8 cellular contexts compared by ENCODE assay signal in the genomic region with DNA sequence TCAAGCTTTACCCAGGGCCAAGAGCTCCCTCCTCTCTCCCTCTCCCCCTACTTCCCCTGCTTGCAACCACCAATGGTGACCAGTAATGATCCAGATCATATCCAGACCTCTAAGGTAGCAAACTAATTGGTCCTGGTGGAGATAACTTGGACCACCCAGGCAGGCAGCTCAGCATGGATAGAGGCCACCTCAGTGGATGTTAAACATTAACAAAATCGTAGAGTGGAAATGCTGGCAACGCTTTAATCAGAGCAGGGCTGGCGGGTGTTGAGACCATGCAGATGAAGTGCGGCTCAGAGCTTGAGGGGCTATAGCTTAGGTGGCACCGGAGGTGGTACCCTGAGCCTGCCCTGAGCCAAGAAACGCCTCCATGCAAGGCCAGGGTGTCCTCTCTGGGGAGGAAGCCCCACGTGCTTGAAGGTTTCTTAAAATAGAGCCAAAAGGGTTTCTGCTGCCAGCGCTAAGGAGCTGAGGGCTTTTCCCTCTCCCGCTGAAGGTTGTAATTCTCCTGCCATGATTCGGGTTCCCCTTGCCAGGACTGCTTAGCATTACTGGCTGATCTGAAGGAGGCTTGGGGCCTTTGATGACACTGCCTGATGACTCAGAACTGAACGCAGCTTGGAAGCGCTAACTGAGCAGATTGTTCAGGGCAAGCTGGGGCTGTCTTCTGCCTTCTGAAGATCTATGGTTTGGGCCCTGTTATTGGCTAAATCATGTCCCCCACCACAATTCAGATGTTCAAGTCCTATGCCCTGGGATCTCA.
A peak's percentile ranks its signal among the peaks of the same experiment; 100 is the strongest.
DNase-seq lines count a peak whose midpoint lies in the region; ATAC-seq, FAIRE-seq and TF ChIP-seq lines count a peak whose summit lies in the region.

No MANE protein-coding gene starts in this region.

- H3K4me3 ChIP-seq in NB4 (ENCODE audit: low read depth, low read length) (no peak overlapping the region), small intestine (ENCODE audit: low read depth in 1 of 2, low read length in 2 of 2) (no peak overlapping the region), esophagus muscularis mucosa (no peak overlapping the region)

- TF ChIP-seq POLR2A in NB4 (IDR thresholded peaks at IDR 0.05; ENCODE audit: extremely low read depth, insufficient read length) (no peak), esophagus muscularis mucosa (IDR thresholded peaks at IDR 0.05; ENCODE audit: low read depth) (no peak)

- no peak for FAIRE-seq in small intestine (lab: Jason Lieb, UNC)

- H3K9me3 ChIP-seq in small intestine (ENCODE audit: control insufficient read depth, low read depth): no peaks in the 10 kb centered on the region
- H3K9me3 ChIP-seq in esophagus muscularis mucosa: peaks cover 0 to 16% (median 0%) of the 10 kb centered on the region in 4 donors

- H3K27ac ChIP-seq in small intestine (ENCODE audit: low read depth in 1 of 2, low read length in 1 of 2) (no peak overlapping the region), esophagus muscularis mucosa (replicated peaks in 1 of 4) (peak overlapping the region in 2 of 4 donors; percentile 15 to 22)

- TF ChIP-seq EP300 in esophagus muscularis mucosa (IDR thresholded peaks at IDR 0.05): no peak

- no peaks in the 10 kb centered on the region for H3K4me1 ChIP-seq in small intestine (ENCODE audit: control insufficient read depth in 2 of 2, insufficient read depth in 1 of 2, low read depth in 1 of 2, low read length in 1 of 2)
- peaks cover 0 to 12% (median 10%) of the 10 kb centered on the region in 4 donors for H3K4me1 ChIP-seq in esophagus muscularis mucosa

- ATAC-seq in GM18873 (IDR thresholded peaks at IDR 0.05; ENCODE audit: low FRiP score, unreplicated experiment): no peak

- 5 to 49% (median 30%) methylated on average over 12 of the region's 12 CpGs for WGBS in small intestine, 3 donors
- 50% methylated on average over 12 of the region's 12 CpGs for WGBS in esophagus muscularis mucosa

- DNase-seq in SIG-M5 treated with dmso at 0.1 percent for 504 hours (lab: John Stamatoyannopoulos, UW; ENCODE audit: unreplicated experiment) (peak; percentile 41), SIG-M5 (lab: John Stamatoyannopoulos, UW) (no peak), NB4 (ENCODE audit: low read depth) (peak; percentile 61), fibroblast of peridontal ligament (ENCODE audit: extremely low read depth) (peak; percentile 53), small intestine (peak; percentile 3), esophagus muscularis mucosa (ENCODE audit: extremely low spot score) (no peak)
- no peak for DNase-seq in stimulated activated naive CD4-positive, alpha-beta T cell treated with Interleukin-2 at 50 U/mL for 16 hours (lab: John Stamatoyannopoulos, UW)

- H3K27me3 ChIP-seq in small intestine (ENCODE audit: control insufficient read depth in 2 of 2, insufficient read depth in 2 of 2, low read length in 2 of 2) (no peaks in the 10 kb centered on the region), esophagus muscularis mucosa (no peaks in the 10 kb centered on the region)

- intact Hi-C loops in esophagus muscularis mucosa (cut with DNase I): no loop called here

- no peak for TF ChIP-seq CTCF in NB4 (IDR thresholded peaks at IDR 0.05; ENCODE audit: low read depth, low read length)
- TF ChIP-seq CTCF in esophagus muscularis mucosa (IDR thresholded peaks at IDR 0.05): no peak

- H3K36me3 ChIP-seq in small intestine (ENCODE audit: control insufficient read depth in 2 of 2, insufficient read depth in 2 of 2, low read length in 2 of 2): no peaks in the 10 kb centered on the region
- H3K36me3 ChIP-seq in esophagus muscularis mucosa: no peaks in the 10 kb centered on the region

Comparison
In these comparisons a context has a peak if more than half of its experiments do, and no peak if none do; other contexts are left out.
1. DNase-seq: peak in SIG-M5 treated with dmso at 0.1 percent for 504 hours (single experiment), NB4 (single experiment), fibroblast of peridontal ligament (single experiment) and small intestine (single experiment); none in SIG-M5 (single experiment), stimulated activated naive CD4-positive, alpha-beta T cell treated with Interleukin-2 at 50 U/mL for 16 hours (single experiment) and esophagus muscularis mucosa (single experiment).